In genomic region chr10:1173091-1173490, GRCh38 we compare ENCODE assay signal across 2 cellular contexts.
TF ChIP-seq lines count a peak whose summit lies in the region.

No MANE protein-coding gene starts in this region.

TF ChIP-seq in IMR-90, 13 proteins besides CTCF, POLR2A, EP300 and RAD21:
- TF ChIP-seq RFX5 (IDR thresholded peaks at IDR 0.05; ENCODE audit: low read depth, low read length) (no peak), MAFK (IDR thresholded peaks at IDR 0.05; ENCODE audit: low read depth, low read length) (no peak), MAZ (IDR thresholded peaks at IDR 0.05; ENCODE audit: borderline replicate concordance, low read depth, low read length) (no peak), RCOR1 (IDR thresholded peaks at IDR 0.05; ENCODE audit: insufficient replicate concordance, low read length) (no peak), MXI1 (IDR thresholded peaks at IDR 0.05; ENCODE audit: borderline replicate concordance, low read depth, low read length) (no peak), CEBPB (IDR thresholded peaks at IDR 0.05; ENCODE audit: low read depth, low read length) (no peak), SMC3 (IDR thresholded peaks at IDR 0.05; ENCODE audit: low read depth, low read length) (no peak), FOS (IDR thresholded peaks at IDR 0.05; ENCODE audit: low read depth, low read length) (no peak), USF2 (IDR thresholded peaks at IDR 0.05; ENCODE audit: low read depth, low read length) (no peak), BHLHE40 (IDR thresholded peaks at IDR 0.05; ENCODE audit: low read depth, low read length) (no peak), CHD1 (IDR thresholded peaks at IDR 0.05; ENCODE audit: low read depth, low read length) (no peak), NFE2L2 (IDR thresholded peaks at IDR 0.05; ENCODE audit: low read depth, low read length) (no peak)
- TF ChIP-seq, protein P1, sequence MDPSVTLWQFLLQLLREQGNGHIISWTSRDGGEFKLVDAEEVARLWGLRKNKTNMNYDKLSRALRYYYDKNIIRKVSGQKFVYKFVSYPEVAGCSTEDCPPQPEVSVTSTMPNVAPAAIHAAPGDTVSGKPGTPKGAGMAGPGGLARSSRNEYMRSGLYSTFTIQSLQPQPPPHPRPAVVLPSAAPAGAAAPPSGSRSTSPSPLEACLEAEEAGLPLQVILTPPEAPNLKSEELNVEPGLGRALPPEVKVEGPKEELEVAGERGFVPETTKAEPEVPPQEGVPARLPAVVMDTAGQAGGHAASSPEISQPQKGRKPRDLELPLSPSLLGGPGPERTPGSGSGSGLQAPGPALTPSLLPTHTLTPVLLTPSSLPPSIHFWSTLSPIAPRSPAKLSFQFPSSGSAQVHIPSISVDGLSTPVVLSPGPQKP (IDR thresholded peaks at IDR 0.05; ENCODE audit: borderline replicate concordance, low read depth, low read length): no peak

TF ChIP-seq in H1, 55 proteins besides CTCF, POLR2A, EP300 and RAD21:
- no peak for TF ChIP-seq RXRA (IDR thresholded peaks at IDR 0.05; ENCODE audit: insufficient read depth, low read depth, low read length)
- no peak for TF ChIP-seq SP4 (IDR thresholded peaks at IDR 0.05; ENCODE audit: low read length)
- TF ChIP-seq CREB1 (IDR thresholded peaks at IDR 0.05): no peak
- TF ChIP-seq TBP (IDR thresholded peaks at IDR 0.05; ENCODE audit: low read depth, low read length): no peak
- no peak for TF ChIP-seq SIN3A (conservative IDR thresholded peaks at IDR 0.05 in 1 of 2, IDR thresholded peaks at IDR 0.05 in 1 of 2; ENCODE audit: low read depth in 1 of 2, low read length in 2 of 2)
- TF ChIP-seq ASH2L (IDR thresholded peaks at IDR 0.05; ENCODE audit: low read length): no peak
- TF ChIP-seq POLR2AphosphoS5 (IDR thresholded peaks at IDR 0.05; ENCODE audit: low read depth, low read length): no peak
- no peak for TF ChIP-seq CHD2 (IDR thresholded peaks at IDR 0.05; ENCODE audit: low read length)
- no peak for TF ChIP-seq HDAC6 (IDR thresholded peaks at IDR 0.05; ENCODE audit: low read depth, low read length)
- TF ChIP-seq CHD1 (IDR thresholded peaks at IDR 0.05; ENCODE audit: low read depth, low read length): no peak
- no peak for TF ChIP-seq KDM1A (IDR thresholded peaks at IDR 0.05; ENCODE audit: borderline replicate concordance, low read length)
- no peak for TF ChIP-seq SP1 (IDR thresholded peaks at IDR 0.05; ENCODE audit: low read depth, low read length)
- TF ChIP-seq CTBP2 (IDR thresholded peaks at IDR 0.05; ENCODE audit: borderline replicate concordance, insufficient read depth, insufficient read length, low read length): no peak
- no peak for TF ChIP-seq KDM5A (IDR thresholded peaks at IDR 0.05; ENCODE audit: low read length)
- TF ChIP-seq GTF2F1 (IDR thresholded peaks at IDR 0.05; ENCODE audit: borderline replicate concordance, low read depth, low read length): no peak
- no peak for TF ChIP-seq CBX8 (IDR thresholded peaks at IDR 0.05; ENCODE audit: borderline replicate concordance, low read depth, low read length)
- no peak for TF ChIP-seq PHF8 (conservative IDR thresholded peaks at IDR 0.05; ENCODE audit: low read depth, low read length)
- TF ChIP-seq SAP30 (IDR thresholded peaks at IDR 0.05; ENCODE audit: insufficient read depth, insufficient replicate concordance, low read length): no peak
